8 cellular contexts compared by ENCODE assay signal in genomic region chr7:105387621-105388372, GRCh38. TPM values are rescaled to one million over a fixed set of nuclear protein-coding genes. Genes with fewer than 3 reads are reported as not detected.
A peak's percentile ranks its signal among the peaks of the same experiment; 100 is the strongest.
DNase-seq lines count a peak whose midpoint lies in the region; ATAC-seq and TF ChIP-seq lines count a peak whose summit lies in the region.

No MANE protein-coding gene starts in this region.

- TF ChIP-seq POLR2A in adrenal gland (IDR thresholded peaks at IDR 0.05) (no peak), uterus (IDR thresholded peaks at IDR 0.05) (no peak)

- no peaks in the 10 kb centered on the region for H3K27me3 ChIP-seq in HUES64 (ENCODE audit: insufficient read depth, low read length)
- no peaks in the 10 kb centered on the region for H3K27me3 ChIP-seq in adrenal gland
- no peaks in the 10 kb centered on the region for H3K27me3 ChIP-seq in uterus

- intact Hi-C loops in adrenal gland (cut with DNase I): no loop called here
- intact Hi-C loops in left cardiac atrium (cut with DNase I): no loop called here
- intact Hi-C loops in posterior vena cava (cut with DNase I): no loop called here
- intact Hi-C loops in uterus (cut with DNase I; ENCODE audit: low total_unique reads): no loop called here

- H3K36me3 ChIP-seq in HUES64 (ENCODE audit: insufficient read depth, low read length): peaks cover 4% of the 10 kb centered on the region; the same call in 1 of the 2 replicates
- H3K36me3 ChIP-seq in adrenal gland (replicated peaks in 1 of 2): no peaks in the 10 kb centered on the region
- no peaks in the 10 kb centered on the region for H3K36me3 ChIP-seq in uterus

- H3K4me1 ChIP-seq in HUES64 (ENCODE audit: insufficient read depth, low read length): peaks cover 11% of the 10 kb centered on the region; the same call in 1 of the 2 replicates
- peaks cover 0 to 8% of the 10 kb centered on the region in 2 donors for H3K4me1 ChIP-seq in adrenal gland (replicated peaks in 1 of 2)
- H3K4me1 ChIP-seq in uterus: no peaks in the 10 kb centered on the region

- peak in 1 of 6 experiments; percentile 5 for TF ChIP-seq CTCF in adrenal gland (IDR thresholded peaks at IDR 0.05)
- no peak for TF ChIP-seq CTCF in uterus (IDR thresholded peaks at IDR 0.05)

- DNase-seq in DMS153 (lab: John Stamatoyannopoulos, UW): peak; percentile 44
- DNase-seq in SKM-1 (lab: John Stamatoyannopoulos, UW; ENCODE audit: unreplicated experiment): peak; percentile 31
- peak; percentile 52 to 76 (median 65) for DNase-seq in adrenal gland
- DNase-seq in left cardiac atrium: peak; percentile 66
- peak; percentile 84 for DNase-seq in posterior vena cava (ENCODE audit: low spot score)
- peak; percentile 53 to 58 for DNase-seq in uterus

- H3K9me3 ChIP-seq in HUES64 (ENCODE audit: insufficient read depth, low read depth, low read length) (no peaks in the 10 kb centered on the region), adrenal gland (replicated peaks in 1 of 3) (no peaks in the 10 kb centered on the region), uterus (no peaks in the 10 kb centered on the region)

- peak overlapping the region; percentile 64 for H3K4me3 ChIP-seq in HUES64 (ENCODE audit: low read length)
- peak overlapping the region; percentile 78 to 97 (median 92) for H3K4me3 ChIP-seq in adrenal gland
- peak overlapping the region; percentile 73 to 98 for H3K4me3 ChIP-seq in uterus

- ATAC-seq in GM21515 (IDR thresholded peaks at IDR 0.05; ENCODE audit: unreplicated experiment) (peak; percentile 44), left cardiac atrium (peak; percentile 62 to 72)

- H3K9ac ChIP-seq in HUES64 (ENCODE audit: low read depth, low read length): peak overlapping the region; percentile 92

- H3K27ac ChIP-seq in HUES64 (ENCODE audit: low read depth, low read length) (no peak overlapping the region; the same call in 1 of the 2 replicates), adrenal gland (peak overlapping the region in 3 of 5 donors; percentile 8 to 83 (median 31)), uterus (peak overlapping the region; percentile 83 to 89)

- WGBS in HUES64: under 1% methylated on average over 74 of the region's 75 CpGs
- 0% methylated on average over 17 to 75 of the region's 75 CpGs for WGBS in adrenal gland, 4 donors

RNA-seq across cellular contexts. Expression of gene SRPK2, which starts 0.9 kb away (rescaled TPM):
- 32.5 TPM for polyA plus RNA-seq in HUES64 (2013, experiment 1 of 2)
- polyA plus RNA-seq in HUES64 (2013, experiment 2 of 2): 38.2 TPM
- total RNA-seq in adrenal gland: 10 to 100 TPM; 29.9 to 64.7 (median 36.8) TPM
- 10 to 100 TPM in 2 of 3 donors, 1 to 10 TPM in 1; 7.3 to 37.8 (median 11.9) TPM for polyA plus RNA-seq in adrenal gland
- 10 to 100 TPM; 26.5 to 28.9 TPM for total RNA-seq in left cardiac atrium
- total RNA-seq in posterior vena cava: 10 to 100 TPM; 41.5 to 52.2 TPM
- 100 to 1,000 TPM in 1 of 4 donors, 10 to 100 TPM in 3; 40.0 to 129 (median 76.6) TPM for total RNA-seq in uterus

Comparison
In these comparisons a context has a peak if more than half of its experiments do, and no peak if none do; other contexts are left out.
1. DNase-seq: peak in every context shown above with its lines; median percentile 84 in posterior vena cava; 66 in left cardiac atrium; 65 in adrenal gland; 56 in uterus; 44 in DMS153; 31 in SKM-1.